1 cellular context compared by ENCODE assay signal in the genomic region with DNA sequence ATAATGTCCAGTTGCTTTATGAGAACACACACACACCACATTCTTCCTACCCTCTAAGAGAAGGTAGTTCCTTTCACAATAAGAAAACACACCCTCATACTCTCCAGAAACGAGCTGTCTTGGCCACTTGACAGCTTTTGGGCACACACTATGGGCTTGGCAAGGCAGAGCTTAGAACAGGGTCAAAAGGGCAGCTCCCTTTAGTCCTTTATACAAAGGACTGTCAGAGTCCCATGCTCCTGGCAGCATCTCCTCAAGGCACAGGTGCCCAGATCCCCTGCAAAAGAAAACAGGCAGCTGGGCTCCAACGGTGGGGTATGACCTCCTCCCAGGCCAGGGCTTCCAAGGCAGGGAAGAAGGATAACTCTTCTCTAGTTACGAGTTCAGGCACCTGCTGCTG.
TF ChIP-seq lines count a peak whose summit lies in the region.

No MANE protein-coding gene starts in this region.

TF ChIP-seq in IMR-90, 13 proteins besides CTCF, POLR2A, EP300 and RAD21 (continued from another document):
- TF ChIP-seq, protein P1, sequence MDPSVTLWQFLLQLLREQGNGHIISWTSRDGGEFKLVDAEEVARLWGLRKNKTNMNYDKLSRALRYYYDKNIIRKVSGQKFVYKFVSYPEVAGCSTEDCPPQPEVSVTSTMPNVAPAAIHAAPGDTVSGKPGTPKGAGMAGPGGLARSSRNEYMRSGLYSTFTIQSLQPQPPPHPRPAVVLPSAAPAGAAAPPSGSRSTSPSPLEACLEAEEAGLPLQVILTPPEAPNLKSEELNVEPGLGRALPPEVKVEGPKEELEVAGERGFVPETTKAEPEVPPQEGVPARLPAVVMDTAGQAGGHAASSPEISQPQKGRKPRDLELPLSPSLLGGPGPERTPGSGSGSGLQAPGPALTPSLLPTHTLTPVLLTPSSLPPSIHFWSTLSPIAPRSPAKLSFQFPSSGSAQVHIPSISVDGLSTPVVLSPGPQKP (IDR thresholded peaks at IDR 0.05; ENCODE audit: borderline replicate concordance, low read depth, low read length): no peak
- TF ChIP-seq MAZ (IDR thresholded peaks at IDR 0.05; ENCODE audit: borderline replicate concordance, low read depth, low read length) (no peak), CHD1 (IDR thresholded peaks at IDR 0.05; ENCODE audit: low read depth, low read length) (no peak), MXI1 (IDR thresholded peaks at IDR 0.05; ENCODE audit: borderline replicate concordance, low read depth, low read length) (no peak), NFE2L2 (IDR thresholded peaks at IDR 0.05; ENCODE audit: low read depth, low read length) (no peak), RFX5 (IDR thresholded peaks at IDR 0.05; ENCODE audit: low read depth, low read length) (no peak), RCOR1 (IDR thresholded peaks at IDR 0.05; ENCODE audit: insufficient replicate concordance, low read length) (no peak), MAFK (IDR thresholded peaks at IDR 0.05; ENCODE audit: low read depth, low read length) (no peak)
